9 cellular contexts compared by ENCODE assay signal in genomic region chr5:159916841-159917761, GRCh38. TPM values are rescaled to one million over a fixed set of nuclear protein-coding genes. Genes with fewer than 3 reads are reported as not detected.
DNase-seq lines count a peak whose midpoint lies in the region; ATAC-seq, FAIRE-seq and TF ChIP-seq lines count a peak whose summit lies in the region.
"Had no signal": no experiment of that assay in that cellular context is flagged by ENCODE, and none has a peak within 500 bp of the region (broad histone marks: within the 10 kb centered on the region; RNA-seq: fewer than 3 reads in every experiment).

No MANE protein-coding gene starts in this region.

- peak overlapping the region; percentile 38 to 76 (median 51) for H3K4me3 ChIP-seq in breast epithelium
- peak overlapping the region; percentile 38 to 59 (median 52) for H3K4me3 ChIP-seq in right lobe of liver
- peak overlapping the region; percentile 57 to 74 for H3K4me3 ChIP-seq in tibial artery
- peak overlapping the region in 1 of 2 donors; percentile 51 for H3K4me3 ChIP-seq in small intestine (ENCODE audit: low read depth in 1 of 2, low read length in 2 of 2)

- H3K36me3 Mint-ChIP-seq in activated CD4-positive, alpha-beta T cell treated with anti-CD3 and anti-CD28 coated beads, Interleukin-2, amount 10 ng/mL, durations not matched to agents 24 days and 14 days (ENCODE audit: low read depth), result no peaks in the 10 kb centered on the region
- no peaks in the 10 kb centered on the region for H3K36me3 Mint-ChIP-seq in activated CD8-positive, alpha-beta T cell treated with anti-CD3 and anti-CD28 coated beads, Interleukin-2, amount 10 ng/mL, durations not matched to agents 7 days and 5 days (ENCODE audit: low read depth)

- DNase-seq in activated CD4-positive, alpha-beta T cell treated with anti-CD3 and anti-CD28 coated beads, Interleukin-2, amount 10 ng/mL, durations not matched to agents 24 days and 14 days, result no peak
- DNase-seq in activated CD4-positive, alpha-beta T cell treated with anti-CD3 and anti-CD28 coated beads for 4 hours, result no peak
- no peak for DNase-seq in breast epithelium (ENCODE audit: low spot score in 2 of 2)
- peak in 1 of 3 donors; percentile 50 for DNase-seq in right lobe of liver
- no peak for DNase-seq in tibial artery
- no peak for DNase-seq in small intestine
- DNase-seq in activated CD8-positive, alpha-beta T cell treated with anti-CD3 and anti-CD28 coated beads, Interleukin-2, amount 10 ng/mL, durations not matched to agents 7 days and 5 days, result no peak

- H3K4me1 ChIP-seq in breast epithelium (peaks cover 0 to 4% of the 10 kb centered on the region in 2 donors), right lobe of liver (peaks cover 0 to 39% (median 13%) of the 10 kb centered on the region in 4 donors), tibial artery (peaks cover 0 to 91% (median 47%) of the 10 kb centered on the region in 4 donors), small intestine (ENCODE audit: control insufficient read depth in 2 of 2, insufficient read depth in 1 of 2, low read depth in 1 of 2, low read length in 1 of 2) (no peaks in the 10 kb centered on the region)

- intact Hi-C loops in activated CD4-positive, alpha-beta T cell treated with anti-CD3 and anti-CD28 coated beads, Interleukin-2, amount 10 ng/mL, durations not matched to agents 24 days and 14 days (cut with micrococcal nuclease), result loop anchor here (5.0 to 10.0 kb wide), 3 partner anchors 145 to 632 kb away; no protein-coding TSS in a partner anchor
- intact Hi-C loops in breast epithelium (cut with DNase I; ENCODE audit: low total_unique reads) (no loop called here), right lobe of liver (cut with DNase I) (no loop called here), tibial artery (cut with DNase I; ENCODE audit: low total_unique reads) (loop anchor here (5.0 to 10.0 kb wide), 4 partner anchors 48 to 465 kb away; no protein-coding TSS in a partner anchor)

- ATAC-seq in right lobe of liver (peak; percentile 5 to 26 (median 10)), GM21381 (IDR thresholded peaks at IDR 0.05; ENCODE audit: unreplicated experiment) (no peak)
- ATAC-seq in activated CD8-positive, alpha-beta T cell treated with anti-CD3 and anti-CD28 coated beads, Interleukin-2, amount 10 ng/mL, durations not matched to agents 7 days and 5 days, result no peak

- no peaks in the 10 kb centered on the region for H3K9me3 Mint-ChIP-seq in activated CD4-positive, alpha-beta T cell treated with anti-CD3 and anti-CD28 coated beads, Interleukin-2, amount 10 ng/mL, durations not matched to agents 24 days and 14 days
- H3K9me3 Mint-ChIP-seq in activated CD8-positive, alpha-beta T cell treated with anti-CD3 and anti-CD28 coated beads, Interleukin-2, amount 10 ng/mL, durations not matched to agents 7 days and 5 days (ENCODE audit: insufficient read depth), result no peaks in the 10 kb centered on the region
- H3K9me3 Mint-ChIP-seq: activated CD8-positive, alpha-beta T cell treated with anti-CD3 and anti-CD28 coated beads for 36 hours had no signal

- peaks cover 50% of the 10 kb centered on the region for H3K27me3 Mint-ChIP-seq in activated CD4-positive, alpha-beta T cell treated with anti-CD3 and anti-CD28 coated beads, Interleukin-2, amount 10 ng/mL, durations not matched to agents 24 days and 14 days
- peaks cover 45% of the 10 kb centered on the region for H3K27me3 Mint-ChIP-seq in activated CD8-positive, alpha-beta T cell treated with anti-CD3 and anti-CD28 coated beads, Interleukin-2, amount 10 ng/mL, durations not matched to agents 7 days and 5 days (ENCODE audit: low read depth)

- H3K36me3 ChIP-seq in breast epithelium (no peaks in the 10 kb centered on the region), right lobe of liver (no peaks in the 10 kb centered on the region), tibial artery (no peaks in the 10 kb centered on the region), small intestine (ENCODE audit: control insufficient read depth in 2 of 2, insufficient read depth in 2 of 2, low read length in 2 of 2) (no peaks in the 10 kb centered on the region)

- FAIRE-seq in small intestine (lab: Jason Lieb, UNC), result no peak

- H3K9me3 ChIP-seq in breast epithelium (no peaks in the 10 kb centered on the region), right lobe of liver (no peaks in the 10 kb centered on the region), tibial artery (no peaks in the 10 kb centered on the region), small intestine (ENCODE audit: control insufficient read depth, low read depth) (no peaks in the 10 kb centered on the region)

- peak overlapping the region; percentile 60 for H3K4me3 Mint-ChIP-seq in activated CD4-positive, alpha-beta T cell treated with anti-CD3 and anti-CD28 coated beads, Interleukin-2, amount 10 ng/mL, durations not matched to agents 24 days and 14 days
- no peak overlapping the region for H3K4me3 Mint-ChIP-seq in activated CD8-positive, alpha-beta T cell treated with anti-CD3 and anti-CD28 coated beads, Interleukin-2, amount 10 ng/mL, durations not matched to agents 7 days and 5 days
- H3K4me3 Mint-ChIP-seq: activated CD8-positive, alpha-beta T cell treated with anti-CD3 and anti-CD28 coated beads for 36 hours had no signal

- H3K27ac ChIP-seq in breast epithelium (no peak overlapping the region), right lobe of liver (peak overlapping the region; percentile 67 to 75 (median 68)), tibial artery (peak overlapping the region; percentile 76 to 91), small intestine (ENCODE audit: low read depth in 1 of 2, low read length in 1 of 2) (no peak overlapping the region)

- peaks cover 5% of the 10 kb centered on the region for H3K4me1 Mint-ChIP-seq in activated CD4-positive, alpha-beta T cell treated with anti-CD3 and anti-CD28 coated beads, Interleukin-2, amount 10 ng/mL, durations not matched to agents 24 days and 14 days
- peaks cover 6% of the 10 kb centered on the region for H3K4me1 Mint-ChIP-seq in activated CD8-positive, alpha-beta T cell treated with anti-CD3 and anti-CD28 coated beads, Interleukin-2, amount 10 ng/mL, durations not matched to agents 7 days and 5 days (ENCODE audit: low read depth)

- no peak for TF ChIP-seq CTCF in breast epithelium (IDR thresholded peaks at IDR 0.05)
- TF ChIP-seq CTCF in right lobe of liver (IDR thresholded peaks at IDR 0.05), result no peak
- no peak for TF ChIP-seq CTCF in tibial artery (IDR thresholded peaks at IDR 0.05)

- H3K27me3 ChIP-seq in breast epithelium, result peaks cover 0 to 13% of the 10 kb centered on the region in 2 donors
- no peaks in the 10 kb centered on the region for H3K27me3 ChIP-seq in right lobe of liver
- no peaks in the 10 kb centered on the region for H3K27me3 ChIP-seq in tibial artery
- peaks cover 0 to 6% of the 10 kb centered on the region in 2 donors for H3K27me3 ChIP-seq in small intestine (ENCODE audit: control insufficient read depth in 2 of 2, insufficient read depth in 2 of 2, low read length in 2 of 2)

- no peak overlapping the region for H3K27ac Mint-ChIP-seq in activated CD4-positive, alpha-beta T cell treated with anti-CD3 and anti-CD28 coated beads, Interleukin-2, amount 10 ng/mL, durations not matched to agents 24 days and 14 days
- no peak overlapping the region for H3K27ac Mint-ChIP-seq in activated CD8-positive, alpha-beta T cell treated with anti-CD3 and anti-CD28 coated beads, Interleukin-2, amount 10 ng/mL, durations not matched to agents 7 days and 5 days
- H3K27ac Mint-ChIP-seq: activated CD8-positive, alpha-beta T cell treated with anti-CD3 and anti-CD28 coated beads for 36 hours had no signal

- POLR2A ChIA-PET in activated CD8-positive, alpha-beta T cell treated with anti-CD3 and anti-CD28 coated beads, Interleukin-2, amount 10 ng/mL, durations not matched to agents 7 days and 5 days (lab: Charles Lee), result no interaction called here

- no peak for TF ChIP-seq POLR2A in breast epithelium (IDR thresholded peaks at IDR 0.05)
- TF ChIP-seq POLR2A in right lobe of liver (IDR thresholded peaks at IDR 0.05), result no peak

- CTCF ChIA-PET in activated CD8-positive, alpha-beta T cell treated with anti-CD3 and anti-CD28 coated beads, Interleukin-2, amount 10 ng/mL, durations not matched to agents 7 days and 5 days (lab: Charles Lee), result interaction anchor here (0.9 to 1.5 kb wide), 2 partner anchors 10 to 70 kb away, joined by 4 read pairs; no protein-coding TSS in a partner anchor

- WGBS in right lobe of liver (ENCODE audit: insufficient coverage, low coverage, low lambda C conversion rate, missing lambda C conversion rate), result 76% methylated on average over 12 of the region's 36 CpGs
- 88 to 90% (median 89%) methylated on average over 35 to 36 of the region's 36 CpGs for WGBS in small intestine, 3 donors

RNA-seq across cellular contexts. Expression of gene ADRA1B, which starts 0.8 kb away (rescaled TPM):
- total RNA-seq in activated CD4-positive, alpha-beta T cell treated with anti-CD3 and anti-CD28 coated beads, Interleukin-2, amount 10 ng/mL, durations not matched to agents 24 days and 14 days, result not detected in 2 replicates
- total RNA-seq in breast epithelium (1 to 10 TPM in 1 of 3 donors, under 1 TPM in 2; 0.33 to 2.9 (median 0.88) TPM), right lobe of liver (10 to 100 TPM in 3 of 6 experiments, 1 to 10 TPM in 3; 7.8 to 17.1 (median 10.2) TPM)
- under 1 TPM in 2 of 3 donors, not detected in 1; 0.25 to 0.45 TPM for polyA plus RNA-seq in small intestine
- not detected for total RNA-seq in activated CD8-positive, alpha-beta T cell treated with anti-CD3 and anti-CD28 coated beads, Interleukin-2, amount 10 ng/mL, durations not matched to agents 7 days and 5 days
- total RNA-seq: activated CD8-positive, alpha-beta T cell treated with anti-CD3 and anti-CD28 coated beads for 36 hours had no signal

Comparison
In these comparisons a context has a peak if more than half of its experiments do, and no peak if none do; other contexts are left out.
1. H3K27ac ChIP-seq: peak in right lobe of liver (3 of 3) and tibial artery (2 of 2); none in breast epithelium (0 of 2) and small intestine (0 of 2).
2. ATAC-seq: peak in right lobe of liver (4 of 4); none in activated CD8-positive, alpha-beta T cell treated with anti-CD3 and anti-CD28 coated beads, Interleukin-2, amount 10 ng/mL, durations not matched to agents 7 days and 5 days (single experiment) and GM21381 (single experiment).
3. intact Hi-C loops: an anchor here in activated CD4-positive, alpha-beta T cell treated with anti-CD3 and anti-CD28 coated beads, Interleukin-2, amount 10 ng/mL, durations not matched to agents 24 days and 14 days (5.0 to 10.0 kb wide) and tibial artery (5.0 to 10.0 kb wide); none called in breast epithelium and right lobe of liver.